ENCODE assay signal across 8 cellular contexts in the genomic region with DNA sequence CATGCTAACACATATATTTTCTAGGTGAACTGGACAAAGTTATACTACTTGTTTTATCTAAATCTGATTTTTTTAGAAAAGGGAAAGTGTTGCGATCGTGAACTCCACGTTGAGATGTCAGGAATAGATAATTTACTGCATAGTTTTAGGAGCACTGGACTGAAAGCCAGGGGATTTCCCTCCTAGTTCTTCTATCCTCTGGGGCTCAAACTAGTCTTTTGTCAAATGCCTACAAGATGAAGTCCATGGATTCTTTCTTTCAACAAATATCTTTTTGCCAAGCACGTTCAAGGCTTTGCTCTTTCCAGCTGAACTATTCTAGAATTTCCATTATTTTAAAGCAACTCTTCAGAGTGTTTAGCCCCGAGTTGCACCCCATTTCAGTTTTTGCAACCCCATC. TPM values are rescaled to one million over a fixed set of nuclear protein-coding genes. Genes with fewer than 3 reads are reported as not detected.
DNase-seq lines count a peak whose midpoint lies in the region; ATAC-seq and TF ChIP-seq lines count a peak whose summit lies in the region.

No MANE protein-coding gene starts in this region.

- no peaks in the 10 kb centered on the region for H3K9me3 ChIP-seq in Peyer's patch

- H3K27me3 ChIP-seq in Peyer's patch = no peaks in the 10 kb centered on the region

- ATAC-seq in GM21447 (IDR thresholded peaks at IDR 0.05; ENCODE audit: unreplicated experiment) = peak; percentile 17
- peak; percentile 29 for ATAC-seq in sciatic nerve
- no peak for ATAC-seq in HG02642 (IDR thresholded peaks at IDR 0.05; ENCODE audit: poor library complexity, unreplicated experiment)

- H3K4me3 ChIP-seq in Peyer's patch (peak overlapping the region; percentile 71 to 92 (median 80)), fibroblast of mammary gland (ENCODE audit: control insufficient read depth, low read depth, low read length) (peak overlapping the region; percentile 74)

- DNase-seq in Peyer's patch = no peak
- peak; percentile 15 for DNase-seq in fibroblast of mammary gland (ENCODE audit: low read depth)
- DNase-seq in sciatic nerve (ENCODE audit: low spot score) = no peak
- no peak for DNase-seq in superior temporal gyrus (ENCODE audit: extremely low spot score)
- DNase-seq in AG20443 (ENCODE audit: low spot score) = no peak
- no peak for DNase-seq in activated naive CD4-positive, alpha-beta T cell treated with Interleukin-2 at 50 U/mL for 16 hours

- intact Hi-C loops in sciatic nerve (cut with DNase I) = no loop called here

- no peaks in the 10 kb centered on the region for H3K36me3 ChIP-seq in Peyer's patch

- no peak for TF ChIP-seq POLR2A in Peyer's patch (IDR thresholded peaks at IDR 0.05)

- peak overlapping the region; percentile 86 to 94 (median 88) for H3K27ac ChIP-seq in Peyer's patch

- TF ChIP-seq CTCF in Peyer's patch (IDR thresholded peaks at IDR 0.05) (no peak), fibroblast of mammary gland (conservative IDR thresholded peaks at IDR 0.05; ENCODE audit: control insufficient read depth, insufficient read depth, low read depth, low read length) (no peak)

- H3K4me1 ChIP-seq in Peyer's patch = peaks cover 0 to 20% (median 5%) of the 10 kb centered on the region in 4 donors

RNA-seq across cellular contexts. Expression of gene HPS3, which starts 0.6 kb away (rescaled TPM):
- 10 to 100 TPM; 28.2 to 40.4 (median 32.6) TPM for total RNA-seq in Peyer's patch
- 27.4 TPM for total RNA-seq in sciatic nerve

RNA-seq across cellular contexts. Expression of gene HLTF, which starts 42.5 kb away (rescaled TPM):
- total RNA-seq in Peyer's patch = 10 to 100 TPM in 2 of 4 donors, 1 to 10 TPM in 2; 6.0 to 19.8 (median 12.4) TPM
- 33.6 TPM for total RNA-seq in sciatic nerve
